In genomic region chr1:16085521-16085920, GRCh38 we compare ENCODE assay signal across 18 cellular contexts. TPM values are rescaled to one million over a fixed set of nuclear protein-coding genes. Genes with fewer than 3 reads are reported as not detected.
"Had no signal": no experiment of that assay in that cellular context is flagged by ENCODE, and none has a peak within 500 bp of the region (broad histone marks: within the 10 kb centered on the region; RNA-seq: fewer than 3 reads in every experiment).

No MANE protein-coding gene starts in this region.

- H3K36me3 ChIP-seq: breast epithelium, esophagus squamous epithelium, ovary had no signal

- H3K27me3 ChIP-seq: breast epithelium, esophagus squamous epithelium, ovary had no signal

- H3K9me3 ChIP-seq: breast epithelium, esophagus squamous epithelium, mucosa of descending colon, ovary had no signal

- H3K4me3 ChIP-seq: breast epithelium, esophagus squamous epithelium, mucosa of descending colon, ovary had no signal

- H3K27ac ChIP-seq: breast epithelium, esophagus squamous epithelium, ovary had no signal

- ATAC-seq: left colon; mucosa of descending colon; natural killer cell; stimulated activated naive CD8-positive, alpha-beta T cell treated with anti-CD3 and anti-CD28 coated beads, Interleukin-15, Interleukin-2, amounts not matched to agents 100 U/mL and 50 U/mL, for 24 hours had no signal

- DNase-seq: activated CD4-positive, alpha-beta memory T cell treated with anti-CD3 and anti-CD28 coated beads for 36 hours; activated gamma-delta T cell treated with Interleukin-2 at 50 U/mL for 16 hours; activated naive CD8-positive, alpha-beta T cell treated with anti-CD3 and anti-CD28 coated beads, Interleukin-2, amount 10 ng/mL, durations not matched to agents 7 days and 5 days; activated T-cell treated with anti-CD3 and anti-CD28 coated beads, Interleukin-2, amount 50 U/mL, for 48 hours; anterior cingulate cortex; esophagus squamous epithelium; foreskin fibroblast; glutamatergic neuron; left colon; mammary epithelial cell; mucosa of descending colon; natural killer cell; ovary; stimulated activated CD4-positive, alpha-beta T cell treated with anti-CD3 and anti-CD28 coated beads, Interleukin-12 subunit alpha, Interleukin-12 subunit beta, amount 100 ng/mL, for 4 hours; stimulated activated CD4-positive, alpha-beta T cell treated with anti-CD3 and anti-CD28 coated beads, Interleukin-2, amount 100 ng/mL, for 48 hours; stimulated activated naive CD8-positive, alpha-beta T cell treated with anti-CD3 and anti-CD28 coated beads, Interleukin-15, Interleukin-2, amounts not matched to agents 100 U/mL and 50 U/mL, for 24 hours had no signal

RNA-seq across cellular contexts. Expression of gene FAM131C, which starts 12.1 kb away (rescaled TPM):
- total RNA-seq: breast epithelium, left colon, natural killer cell had no signal

RNA-seq across cellular contexts. Expression of gene CLCNKB, which starts 41.9 kb away (rescaled TPM):
- total RNA-seq: activated CD4-positive, alpha-beta memory T cell treated with anti-CD3 and anti-CD28 coated beads for 36 hours; activated naive CD8-positive, alpha-beta T cell treated with anti-CD3 and anti-CD28 coated beads, Interleukin-2, amount 10 ng/mL, durations not matched to agents 7 days and 5 days; esophagus squamous epithelium; mammary epithelial cell; natural killer cell; T-helper 2 cell treated with Interferon-gamma antibody and Interleukin-4, amounts not matched to agents 100 ng/mL and 5 ng/mL, for 36 hours had no signal
